10 cellular contexts compared by ENCODE assay signal in the genomic region with DNA sequence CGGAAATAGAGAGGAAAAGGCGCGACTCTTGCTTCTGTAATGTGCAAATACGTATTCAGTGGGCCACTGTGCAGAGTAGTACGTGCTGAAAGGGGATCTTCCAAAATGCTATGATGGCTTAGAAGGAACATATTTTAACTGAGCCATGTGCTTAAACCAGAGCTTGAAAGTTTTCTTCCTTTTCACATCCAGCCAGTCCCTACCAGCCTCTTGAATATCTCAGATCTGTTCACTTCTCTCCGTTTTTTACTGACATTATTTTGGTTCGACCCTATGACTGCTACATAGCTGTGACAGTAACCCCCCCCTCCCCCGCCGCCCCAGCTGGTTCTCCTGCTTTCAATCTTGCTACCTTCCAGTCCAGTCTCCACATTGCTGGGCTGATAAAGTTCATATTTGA. TPM values are rescaled to one million over a fixed set of nuclear protein-coding genes. Genes with fewer than 3 reads are reported as not detected.
A peak's percentile ranks its signal among the peaks of the same experiment; 100 is the strongest.
DNase-seq lines count a peak whose midpoint lies in the region; ATAC-seq, FAIRE-seq and TF ChIP-seq lines count a peak whose summit lies in the region.
"Had no signal": no experiment of that assay in that cellular context is flagged by ENCODE, and none has a peak within 500 bp of the region (broad histone marks: within the 10 kb centered on the region; RNA-seq: fewer than 3 reads in every experiment).

No MANE protein-coding gene starts in this region.

- H3K36me3 ChIP-seq in heart left ventricle = no peaks in the 10 kb centered on the region

- DNase-seq in heart left ventricle (no peak), left cardiac atrium (no peak), immature natural killer cell (no peak), type B pancreatic cell (ENCODE audit: extremely low spot score, unreplicated experiment) (no peak), head of caudate nucleus (no peak), H54 (ENCODE audit: insufficient read length, low spot score) (no peak)
- DNase-seq in activated T-helper 2 cell treated with anti-CD3 and anti-CD28 coated beads, Interferon-gamma antibody, Interleukin-2, Interleukin-4, amounts not matched to agents 10 μg/mL and 5 μg/mL and 100 μg/mL, durations not matched to agents 14 hours and 24 hours and 36 hours (ENCODE audit: low spot score) = no peak
- DNase-seq: DND-41 had no signal

- 2 to 6% (median 5%) methylated on average over 9 of the region's 9 CpGs for WGBS in heart left ventricle, 4 donors

- H3K27me3 ChIP-seq in heart left ventricle = no peaks in the 10 kb centered on the region

- no peak for FAIRE-seq in H54 (lab: Jason Lieb, UNC)

- no peaks in the 10 kb centered on the region for H3K36me3 Mint-ChIP-seq in activated T-helper 2 cell treated with anti-CD3 and anti-CD28 coated beads, Interferon-gamma antibody, Interleukin-2, Interleukin-4, amounts not matched to agents 10 μg/mL and 5 μg/mL and 100 μg/mL, durations not matched to agents 14 hours and 24 hours and 36 hours (ENCODE audit: low read depth)
- H3K36me3 Mint-ChIP-seq in immature natural killer cell = no peaks in the 10 kb centered on the region
- H3K36me3 Mint-ChIP-seq in type B pancreatic cell = no peaks in the 10 kb centered on the region

- H3K9me3 Mint-ChIP-seq in activated T-helper 2 cell treated with anti-CD3 and anti-CD28 coated beads, Interferon-gamma antibody, Interleukin-2, Interleukin-4, amounts not matched to agents 10 μg/mL and 5 μg/mL and 100 μg/mL, durations not matched to agents 14 hours and 24 hours and 36 hours = no peaks in the 10 kb centered on the region
- H3K9me3 Mint-ChIP-seq in immature natural killer cell (no peaks in the 10 kb centered on the region), type B pancreatic cell (no peaks in the 10 kb centered on the region)

- TF ChIP-seq POLR2A in heart left ventricle (IDR thresholded peaks at IDR 0.05) (no peak), H54 (IDR thresholded peaks at IDR 0.05; ENCODE audit: low read depth, low read length) (no peak)

- no peak for ATAC-seq in heart left ventricle
- no peak for ATAC-seq in left cardiac atrium
- no peak for ATAC-seq in GM21515 (IDR thresholded peaks at IDR 0.05; ENCODE audit: unreplicated experiment)

- no peak overlapping the region for H3K27ac ChIP-seq in heart left ventricle

- H3K4me1 Mint-ChIP-seq in activated T-helper 2 cell treated with anti-CD3 and anti-CD28 coated beads, Interferon-gamma antibody, Interleukin-2, Interleukin-4, amounts not matched to agents 10 μg/mL and 5 μg/mL and 100 μg/mL, durations not matched to agents 14 hours and 24 hours and 36 hours (ENCODE audit: low read depth) = peaks cover 57% of the 10 kb centered on the region
- H3K4me1 Mint-ChIP-seq in immature natural killer cell (peaks cover 28 to 45% of the 10 kb centered on the region in 2 donors), type B pancreatic cell (ENCODE audit: unreplicated experiment) (peaks cover 30% of the 10 kb centered on the region)

- H3K4me3 Mint-ChIP-seq in activated T-helper 2 cell treated with anti-CD3 and anti-CD28 coated beads, Interferon-gamma antibody, Interleukin-2, Interleukin-4, amounts not matched to agents 10 μg/mL and 5 μg/mL and 100 μg/mL, durations not matched to agents 14 hours and 24 hours and 36 hours (ENCODE audit: low read depth) = peak overlapping the region; percentile 100
- H3K4me3 Mint-ChIP-seq in immature natural killer cell (peak overlapping the region; percentile 96 to 100 (median 98)), type B pancreatic cell (peak overlapping the region; percentile 99)

- peak overlapping the region in 9 of 12 donors; percentile 67 to 93 (median 77) for H3K4me3 ChIP-seq in heart left ventricle

- peak overlapping the region; percentile 100 for H3K27ac Mint-ChIP-seq in activated T-helper 2 cell treated with anti-CD3 and anti-CD28 coated beads, Interferon-gamma antibody, Interleukin-2, Interleukin-4, amounts not matched to agents 10 μg/mL and 5 μg/mL and 100 μg/mL, durations not matched to agents 14 hours and 24 hours and 36 hours
- H3K27ac Mint-ChIP-seq in immature natural killer cell (peak overlapping the region in 5 of 6 donors; percentile 87 to 99 (median 98)), type B pancreatic cell (peak overlapping the region; percentile 2)

- H3K27me3 Mint-ChIP-seq in activated T-helper 2 cell treated with anti-CD3 and anti-CD28 coated beads, Interferon-gamma antibody, Interleukin-2, Interleukin-4, amounts not matched to agents 10 μg/mL and 5 μg/mL and 100 μg/mL, durations not matched to agents 14 hours and 24 hours and 36 hours (ENCODE audit: low read depth) = no peaks in the 10 kb centered on the region
- peaks cover 8 to 13% (median 8%) of the 10 kb centered on the region in 3 donors for H3K27me3 Mint-ChIP-seq in immature natural killer cell (ENCODE audit: low read depth in 3 of 3)
- no peaks in the 10 kb centered on the region for H3K27me3 Mint-ChIP-seq in type B pancreatic cell

- no peaks in the 10 kb centered on the region for H3K9me3 ChIP-seq in heart left ventricle
- H3K9me3 ChIP-seq: mucosa of descending colon had no signal

- TF ChIP-seq CTCF in heart left ventricle (IDR thresholded peaks at IDR 0.05) = no peak
- no peak for TF ChIP-seq CTCF in type B pancreatic cell (conservative IDR thresholded peaks at IDR 0.05)

- peaks cover 0 to 46% (median 22%) of the 10 kb centered on the region in 12 donors for H3K4me1 ChIP-seq in heart left ventricle

- intact Hi-C loops in heart left ventricle (cut with DNase I) = loop anchor here in 9 of 10 donors (5.0 to 10.0 kb wide), 9 partner anchors 35 to 913 kb away; a partner anchor contains a TSS
- intact Hi-C loops in left cardiac atrium (cut with DNase I) = loop anchor here (5.0 to 10.0 kb wide), 5 partner anchors 35 to 343 kb away; a partner anchor contains a TSS
- intact Hi-C loops in activated T-helper 2 cell treated with anti-CD3 and anti-CD28 coated beads, Interferon-gamma antibody, Interleukin-2, Interleukin-4, amounts not matched to agents 10 μg/mL and 5 μg/mL and 100 μg/mL, durations not matched to agents 14 hours and 24 hours and 36 hours (cut with micrococcal nuclease) = no loop called here
- intact Hi-C loops in head of caudate nucleus (cut with DNase I) = loop anchor here (10.0 kb wide), 4 partner anchors 173 to 383 kb away; a partner anchor contains a TSS

RNA-seq across cellular contexts. Expression of a gene that starts 0.6 kb away (rescaled TPM):
- total RNA-seq in heart left ventricle (1 to 10 TPM in 3 of 9 donors, under 1 TPM in 5, not detected in 1; 0.18 to 3.5 (median 0.73) TPM), left cardiac atrium (1 to 10 TPM in 1 of 2 donors, under 1 TPM in 1; 0.86 to 2.3 TPM), type B pancreatic cell (ENCODE audit: low replicate concordance) (4.4 and 7.6 TPM in 2 replicates)
- polyA plus RNA-seq in heart left ventricle (under 1 TPM; 0.08 to 0.55 TPM), immature natural killer cell (1 to 10 TPM in 2 of 3 donors, not detected in 1; 1.4 to 2.4 TPM)
- total RNA-seq in activated T-helper 2 cell treated with anti-CD3 and anti-CD28 coated beads, Interferon-gamma antibody, Interleukin-2, Interleukin-4, amounts not matched to agents 10 μg/mL and 5 μg/mL and 100 μg/mL, durations not matched to agents 14 hours and 24 hours and 36 hours = 17.8 and 18.2 TPM in 2 replicates

RNA-seq across cellular contexts. Expression of a gene that starts 1.9 kb away (rescaled TPM):
- total RNA-seq in heart left ventricle (10 to 100 TPM; 29.7 to 99.4 (median 44.0) TPM), left cardiac atrium (10 to 100 TPM; 65.5 to 97.4 TPM), type B pancreatic cell (ENCODE audit: low replicate concordance) (61.1 and 77.5 TPM in 2 replicates)
- polyA plus RNA-seq in heart left ventricle (10 to 100 TPM; 21.2 to 44.0 TPM), immature natural killer cell (100 to 1,000 TPM in 1 of 3 donors, 10 to 100 TPM in 2; 65.1 to 104 (median 80.0) TPM)
- total RNA-seq in activated T-helper 2 cell treated with anti-CD3 and anti-CD28 coated beads, Interferon-gamma antibody, Interleukin-2, Interleukin-4, amounts not matched to agents 10 μg/mL and 5 μg/mL and 100 μg/mL, durations not matched to agents 14 hours and 24 hours and 36 hours = 23.5 and 27.5 TPM in 2 replicates

Comparison
In these comparisons a context has a peak if more than half of its experiments do, and no peak if none do; other contexts are left out.
1. H3K27ac Mint-ChIP-seq: peak in every context shown above with its lines; median percentile 100 in activated T-helper 2 cell treated with anti-CD3 and anti-CD28 coated beads, Interferon-gamma antibody, Interleukin-2, Interleukin-4, amounts not matched to agents 10 μg/mL and 5 μg/mL and 100 μg/mL, durations not matched to agents 14 hours and 24 hours and 36 hours; 98 in immature natural killer cell; 2 in type B pancreatic cell.